10 cellular contexts compared by ENCODE assay signal in the genomic region with DNA sequence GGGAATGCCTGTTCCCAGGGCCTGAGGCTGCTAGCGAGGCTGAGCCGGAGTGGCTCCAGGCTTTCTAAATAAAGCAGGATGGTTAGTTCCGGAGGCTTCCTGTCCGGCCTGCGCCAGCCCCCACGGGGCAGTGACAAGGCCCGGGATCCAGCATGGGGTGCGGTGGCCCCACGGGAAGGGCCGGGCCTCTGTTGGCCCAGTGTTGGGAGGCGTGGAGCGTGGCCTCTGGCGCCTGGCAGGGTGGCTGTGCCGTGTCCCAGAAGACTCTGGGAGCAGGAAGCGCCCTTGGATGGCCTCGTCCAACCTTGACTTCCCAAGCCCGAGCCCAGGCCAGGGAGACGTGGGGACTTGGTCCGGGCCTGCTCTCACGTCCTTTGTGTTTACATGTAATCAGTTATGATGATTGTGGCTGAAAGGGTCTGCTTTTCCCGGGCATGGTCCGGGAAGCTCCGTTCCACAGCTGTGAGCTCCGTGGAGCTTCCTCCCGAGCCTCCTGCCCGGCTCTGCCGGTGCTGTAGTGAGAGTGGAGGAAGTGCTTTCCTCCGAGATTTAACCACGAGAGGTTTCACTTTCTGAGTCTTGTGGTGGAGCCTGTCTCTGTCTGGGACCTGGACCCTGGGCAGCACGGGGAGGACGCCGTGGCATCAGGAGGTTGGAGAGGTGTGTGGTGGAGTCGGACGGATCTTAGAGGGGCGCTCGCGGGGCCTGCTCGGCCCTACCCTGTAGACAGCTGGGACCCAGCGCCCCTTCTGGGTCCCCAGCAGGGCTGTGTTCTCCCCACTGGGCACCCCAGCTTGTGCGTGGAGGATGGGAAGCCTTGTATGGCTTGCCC. TPM values are rescaled to one million over a fixed set of nuclear protein-coding genes. Genes with fewer than 3 reads are reported as not detected.
DNase-seq lines count a peak whose midpoint lies in the region; TF ChIP-seq lines count a peak whose summit lies in the region.
"Had no signal": no experiment of that assay in that cellular context is flagged by ENCODE, and none has a peak within 500 bp of the region (broad histone marks: within the 10 kb centered on the region; RNA-seq: fewer than 3 reads in every experiment).

No MANE protein-coding gene starts in this region.

- BruUV-seq in Calu3 (replicated peaks; lab: Mats Ljungman, UMichigan): no TSS peak

- peaks cover 16% of the 10 kb centered on the region for H3K4me1 Mint-ChIP-seq in T-helper 1 cell treated with Interleukin-12 subunit alpha and Interleukin-12 subunit beta and Interleukin-4 antibody, amounts not matched to agents 30 μg/mL and 1 μg/mL, for 36 hours (ENCODE audit: low read depth)
- H3K4me1 Mint-ChIP-seq in osteocyte (ENCODE audit: unreplicated experiment): peaks cover 48% of the 10 kb centered on the region
- no peaks in the 10 kb centered on the region for H3K4me1 Mint-ChIP-seq in Calu3 (ENCODE audit: low read depth, unreplicated experiment)

- intact Hi-C loops in Calu3 (cut with micrococcal nuclease; ENCODE audit: unreplicated experiment): no loop called here

- H3K4me3 ChIP-seq in fibroblast of mammary gland (ENCODE audit: control insufficient read depth, low read depth, low read length): peak overlapping the region; percentile 80

- CTCF ChIA-PET in Calu3 (lab: Charles Lee): no interaction called here

- TF ChIP-seq CTCF in fibroblast of mammary gland (conservative IDR thresholded peaks at IDR 0.05; ENCODE audit: control insufficient read depth, insufficient read depth, low read depth, low read length) (no peak), osteocyte (IDR thresholded peaks at IDR 0.05) (no peak), GM13977 (IDR thresholded peaks at IDR 0.05; ENCODE audit: extremely low read depth, insufficient read depth, missing control alignments) (no peak), Calu3 (IDR thresholded peaks at IDR 0.05; ENCODE audit: unreplicated experiment) (no peak)

- in situ Hi-C loops in GM13977 (cut with MboI; ENCODE audit: low pct_unique_long_range_greater_than_20kb, low sequenced_read_pairs, unreplicated experiment): no loop called here

- H3K4me3 Mint-ChIP-seq in T-helper 1 cell treated with Interleukin-12 subunit alpha and Interleukin-12 subunit beta and Interleukin-4 antibody, amounts not matched to agents 30 μg/mL and 1 μg/mL, for 36 hours: peak overlapping the region; percentile 23
- peak overlapping the region; percentile 32 for H3K4me3 Mint-ChIP-seq in osteocyte (ENCODE audit: unreplicated experiment)
- H3K4me3 Mint-ChIP-seq in Calu3 (ENCODE audit: low read depth, unreplicated experiment): no peak overlapping the region

- H3K27me3 Mint-ChIP-seq in T-helper 1 cell treated with Interleukin-12 subunit alpha and Interleukin-12 subunit beta and Interleukin-4 antibody, amounts not matched to agents 30 μg/mL and 1 μg/mL, for 36 hours (ENCODE audit: low read depth): peaks cover 34% of the 10 kb centered on the region
- H3K27me3 Mint-ChIP-seq in osteocyte (ENCODE audit: unreplicated experiment) (no peaks in the 10 kb centered on the region), Calu3 (ENCODE audit: unreplicated experiment) (no peaks in the 10 kb centered on the region)

- H3K27ac Mint-ChIP-seq in T-helper 1 cell treated with Interleukin-12 subunit alpha and Interleukin-12 subunit beta and Interleukin-4 antibody, amounts not matched to agents 30 μg/mL and 1 μg/mL, for 36 hours: no peak overlapping the region
- H3K27ac Mint-ChIP-seq in osteocyte (ENCODE audit: unreplicated experiment) (peak overlapping the region; percentile 81), Calu3 (ENCODE audit: unreplicated experiment) (no peak overlapping the region)

- peak; percentile 28 for DNase-seq in CD1c-positive myeloid dendritic cell (ENCODE audit: extremely low spot score)
- DNase-seq in fibroblast of mammary gland (ENCODE audit: low read depth): peak; percentile 30
- no peak for DNase-seq in osteocyte (ENCODE audit: extremely low spot score, unreplicated experiment)
- no peak for DNase-seq in GM13977 (ENCODE audit: low spot score)
- DNase-seq in H4 (ENCODE audit: low spot score): no peak
- DNase-seq in Calu3: no peak
- DNase-seq in NCI-H1092 treated with DMSO at 0.1 percent for 48 hours (lab: John Stamatoyannopoulos, UW): no peak
- DNase-seq: cortex of kidney, NCI-H1417 treated with DMSO at 0.1 percent for 48 hours had no signal

- H3K9me3 Mint-ChIP-seq in T-helper 1 cell treated with Interleukin-12 subunit alpha and Interleukin-12 subunit beta and Interleukin-4 antibody, amounts not matched to agents 30 μg/mL and 1 μg/mL, for 36 hours: no peaks in the 10 kb centered on the region
- H3K9me3 Mint-ChIP-seq in osteocyte (ENCODE audit: unreplicated experiment): no peaks in the 10 kb centered on the region
- H3K9me3 Mint-ChIP-seq in Calu3 (ENCODE audit: low read depth, unreplicated experiment): no peaks in the 10 kb centered on the region

- no peaks in the 10 kb centered on the region for H3K36me3 Mint-ChIP-seq in T-helper 1 cell treated with Interleukin-12 subunit alpha and Interleukin-12 subunit beta and Interleukin-4 antibody, amounts not matched to agents 30 μg/mL and 1 μg/mL, for 36 hours (ENCODE audit: low read depth)
- H3K36me3 Mint-ChIP-seq in osteocyte (ENCODE audit: unreplicated experiment): no peaks in the 10 kb centered on the region
- peaks cover 16% of the 10 kb centered on the region for H3K36me3 Mint-ChIP-seq in Calu3 (ENCODE audit: insufficient read depth, unreplicated experiment)

RNA-seq across cellular contexts. Expression of gene GNA11, which starts 4.6 kb away (rescaled TPM):
- total RNA-seq in osteocyte (65.5 and 69.9 TPM in 2 replicates), Calu3 (2022) (37.7 and 41.4 TPM in 2 replicates)
- total RNA-seq in H4 (2014; rRNA removed; shearing (Covaris generic)): 16.5 and 20.5 TPM in 2 replicates

RNA-seq across cellular contexts. Expression of gene TLE5, which starts 36.4 kb away (rescaled TPM):
- 359 and 366 TPM in 2 replicates for total RNA-seq in osteocyte
- total RNA-seq in H4 (2014; rRNA removed; shearing (Covaris generic)): 136 and 167 TPM in 2 replicates
- total RNA-seq in Calu3 (2022): 170 and 179 TPM in 2 replicates

RNA-seq across cellular contexts. Expression of gene GNA15, which starts 37.1 kb away (rescaled TPM):
- total RNA-seq in osteocyte (not detected in 2 replicates), Calu3 (2022) (5.9 and 6.5 TPM in 2 replicates)
- total RNA-seq in H4 (2014; rRNA removed; shearing (Covaris generic)): not detected in 2 replicates

Comparison
In these comparisons a context has a peak if more than half of its experiments do, and no peak if none do; other contexts are left out.
1. DNase-seq: peak in CD1c-positive myeloid dendritic cell (single experiment) and fibroblast of mammary gland (single experiment); none in osteocyte (single experiment), GM13977 (single experiment), H4 (single experiment), Calu3 (single experiment) and NCI-H1092 treated with DMSO at 0.1 percent for 48 hours (single experiment).